In genomic region chr15:91891101-91891500, GRCh38 we compare ENCODE assay signal across 17 cellular contexts.
"Had no signal": no experiment of that assay in that cellular context is flagged by ENCODE, and none has a peak within 500 bp of the region (broad histone marks: within the 10 kb centered on the region; RNA-seq: fewer than 3 reads in every experiment).

No MANE protein-coding gene starts in this region.

- H3K36me3 ChIP-seq: thoracic aorta, upper lobe of left lung had no signal

- H3K27me3 ChIP-seq: body of pancreas, spleen, upper lobe of left lung had no signal

- H3K27ac Mint-ChIP-seq: activated CD4-positive, alpha-beta T cell treated with anti-CD3 and anti-CD28 coated beads, Interleukin-2, amount 10 ng/mL, durations not matched to agents 7 days and 5 days; activated CD8-positive, alpha-beta T cell treated with anti-CD3 and anti-CD28 coated beads for 36 hours; activated naive CD4-positive, alpha-beta T cell treated with anti-CD3 and anti-CD28 coated beads, Interleukin-2, amount 50 U/mL, for 24 hours had no signal

- H3K4me3 ChIP-seq: body of pancreas, lung, spleen, thoracic aorta, upper lobe of left lung had no signal

- H3K9me3 Mint-ChIP-seq: activated CD8-positive, alpha-beta T cell treated with anti-CD3 and anti-CD28 coated beads for 36 hours; activated naive CD4-positive, alpha-beta T cell treated with anti-CD3 and anti-CD28 coated beads, Interleukin-2, amount 50 U/mL, for 24 hours had no signal

- H3K27me3 Mint-ChIP-seq: activated CD4-positive, alpha-beta T cell treated with anti-CD3 and anti-CD28 coated beads, Interleukin-2, amount 10 ng/mL, durations not matched to agents 7 days and 5 days; activated CD8-positive, alpha-beta T cell treated with anti-CD3 and anti-CD28 coated beads for 36 hours; activated naive CD4-positive, alpha-beta T cell treated with anti-CD3 and anti-CD28 coated beads, Interleukin-2, amount 50 U/mL, for 24 hours; naive thymus-derived CD8-positive, alpha-beta T cell had no signal

- H3K9me3 ChIP-seq: body of pancreas, thoracic aorta, upper lobe of left lung had no signal

- H3K4me3 Mint-ChIP-seq: activated CD4-positive, alpha-beta T cell treated with anti-CD3 and anti-CD28 coated beads, Interleukin-2, amount 10 ng/mL, durations not matched to agents 7 days and 5 days; activated CD8-positive, alpha-beta T cell treated with anti-CD3 and anti-CD28 coated beads for 36 hours; activated naive CD4-positive, alpha-beta T cell treated with anti-CD3 and anti-CD28 coated beads, Interleukin-2, amount 50 U/mL, for 24 hours; naive thymus-derived CD8-positive, alpha-beta T cell had no signal

- DNase-seq: activated CD4-positive, alpha-beta T cell treated with anti-CD3 and anti-CD28 coated beads, Interleukin-2, amount 10 ng/mL, durations not matched to agents 7 days and 5 days; activated CD8-positive, alpha-beta T cell treated with anti-CD3 and anti-CD28 coated beads for 36 hours; activated gamma-delta T cell treated with Interleukin-2 at 50 U/mL for 16 hours; activated T-cell treated with anti-CD3 and anti-CD28 coated beads, Interleukin-2, amount 50 U/mL, for 1 hour; anterior cingulate cortex; body of pancreas; naive thymus-derived CD8-positive, alpha-beta T cell; spleen; stimulated activated CD4-positive, alpha-beta T cell treated with anti-CD3 and anti-CD28 coated beads, Interleukin-4, amount 100 ng/mL, for 1 hour; stimulated activated naive CD4-positive, alpha-beta T cell; upper lobe of left lung had no signal

- H3K27ac ChIP-seq: body of pancreas, spleen, thoracic aorta, upper lobe of left lung, VCaP had no signal

- ATAC-seq: activated CD4-positive, CD25-positive, alpha-beta regulatory T cell treated with anti-CD3 and anti-CD28 coated beads, Interleukin-2, amount 50 U/mL, for 24 hours; activated CD8-positive, alpha-beta T cell treated with anti-CD3 and anti-CD28 coated beads for 36 hours; body of pancreas; left lobe of liver; naive thymus-derived CD8-positive, alpha-beta T cell had no signal
